In genomic region chr6:36501686-36502085, GRCh38 we compare ENCODE assay signal across 30 cellular contexts. TPM values are rescaled to one million over a fixed set of nuclear protein-coding genes. Genes with fewer than 3 reads are reported as not detected.
"Had no signal": no experiment of that assay in that cellular context is flagged by ENCODE, and none has a peak within 500 bp of the region (broad histone marks: within the 10 kb centered on the region; RNA-seq: fewer than 3 reads in every experiment).

No MANE protein-coding gene starts in this region.

- ATAC-seq: gastroesophageal sphincter, left colon, natural killer cell, right lobe of liver had no signal

- H3K4me3 ChIP-seq: adrenal gland, gastroesophageal sphincter, hepatocyte, right lobe of liver had no signal

- H3K9me3 ChIP-seq: adrenal gland, gastroesophageal sphincter, right lobe of liver, tibial nerve had no signal

- H3K4me1 ChIP-seq: adrenal gland, gastroesophageal sphincter, right lobe of liver had no signal

- DNase-seq: activated CD4-positive, alpha-beta T cell treated with anti-CD3 and anti-CD28 coated beads for 4 hours; activated CD4-positive, alpha-beta T cell treated with anti-CD3 and anti-CD28 coated beads, Interleukin-2, amount 50 U/mL, for 4 hours; activated CD8-positive, alpha-beta memory T cell treated with anti-CD3 and anti-CD28 coated beads, Interleukin-2, amount 50 U/mL, for 4 hours; activated gamma-delta T cell; activated naive CD4-positive, alpha-beta T cell treated with anti-CD3 and anti-CD28 coated beads, Interleukin-2, amount 50 U/mL, for 16 hours; activated T-cell treated with anti-CD3 and anti-CD28 coated beads, Interleukin-2, amount 50 U/mL, for 1 hour; adrenal gland; aorta; brain microvascular endothelial cell; kidney; left colon; mesendoderm; natural killer cell; right lobe of liver; stimulated activated CD4-positive, alpha-beta T cell treated with anti-CD3 and anti-CD28 coated beads, Interleukin-2, amount 100 ng/mL, for 48 hours; stimulated activated naive CD4-positive, alpha-beta T cell treated with Interleukin-2 at 50 U/mL for 16 hours had no signal

- H3K27me3 ChIP-seq: adrenal gland, brain microvascular endothelial cell, gastroesophageal sphincter, hepatocyte, right lobe of liver, tibial nerve had no signal

- H2AFZ ChIP-seq: hepatocyte had no signal

- H3K27ac ChIP-seq: adrenal gland, brain microvascular endothelial cell, gastroesophageal sphincter, hepatocyte, right lobe of liver, tibial nerve, VCaP had no signal

- H3K4me3 Mint-ChIP-seq: activated T-helper 1 cell treated with anti-CD3 and anti-CD28 coated beads, Interleukin-12 subunit alpha, Interleukin-12 subunit beta, Interleukin-2, Interleukin-4 antibody, amounts not matched to agents 30 ng/mL and 10 ng/mL and 1 ng/mL, durations not matched to agents 14 hours and 24 hours and 36 hours; natural killer cell had no signal

- H3K4me2 ChIP-seq: hepatocyte had no signal

- H3K79me2 ChIP-seq: hepatocyte had no signal

- H3K9me3 Mint-ChIP-seq: activated T-helper 1 cell treated with anti-CD3 and anti-CD28 coated beads, Interleukin-12 subunit alpha, Interleukin-12 subunit beta, Interleukin-2, Interleukin-4 antibody, amounts not matched to agents 30 ng/mL and 10 ng/mL and 1 ng/mL, durations not matched to agents 14 hours and 24 hours and 36 hours; natural killer cell had no signal

- H3K27ac Mint-ChIP-seq: activated T-helper 1 cell treated with anti-CD3 and anti-CD28 coated beads, Interleukin-12 subunit alpha, Interleukin-12 subunit beta, Interleukin-2, Interleukin-4 antibody, amounts not matched to agents 30 ng/mL and 10 ng/mL and 1 ng/mL, durations not matched to agents 14 hours and 24 hours and 36 hours had no signal

RNA-seq across cellular contexts. Expression of gene PXT1, which starts 59.0 kb away (rescaled TPM):
- total RNA-seq: adrenal gland, aorta, endothelial cell of umbilical vein, hepatocyte, left colon, lower leg skin, omental fat pad, posterior vena cava, renal cortical epithelial cell, skeletal muscle tissue, temporal lobe, tibial nerve, ureter had no signal
- polyA plus RNA-seq: adrenal gland, endothelial cell of umbilical vein, esophagus, hepatocyte had no signal
